ENCODE assay signal across 17 cellular contexts in genomic region chr9:79734989-79735779, GRCh38.
A peak's percentile ranks its signal among the peaks of the same experiment; 100 is the strongest.
DNase-seq lines count a peak whose midpoint lies in the region; ATAC-seq and TF ChIP-seq lines count a peak whose summit lies in the region.
"Had no signal": no experiment of that assay in that cellular context is flagged by ENCODE, and none has a peak within 500 bp of the region (broad histone marks: within the 10 kb centered on the region; RNA-seq: fewer than 3 reads in every experiment).

No MANE protein-coding gene starts in this region.

- H3K4me1 ChIP-seq in H9 (ENCODE audit: insufficient read depth, low read length) (no peaks in the 10 kb centered on the region), HAP-1 (no peaks in the 10 kb centered on the region)

- no peak overlapping the region for H3K4me3 Mint-ChIP-seq in H9
- H3K4me3 Mint-ChIP-seq in T-helper 2 cell treated with Interferon-gamma antibody and Interleukin-4, amounts not matched to agents 5 μg/mL and 100 μg/mL, for 36 hours, result no peak overlapping the region
- H3K4me3 Mint-ChIP-seq: CD14-positive monocyte, IgD-negative memory B cell had no signal

- H3K18ac ChIP-seq in H9 (ENCODE audit: insufficient read length, low read depth, low read length), result no peak overlapping the region

- peaks cover 3 to 4% of the 10 kb centered on the region in 2 experiments; a peak in 2 of 5 replicates for H3K9me3 Mint-ChIP-seq in H9
- peaks cover 3% of the 10 kb centered on the region for H3K9me3 Mint-ChIP-seq in T-helper 2 cell treated with Interferon-gamma antibody and Interleukin-4, amounts not matched to agents 5 μg/mL and 100 μg/mL, for 36 hours

- H3K36me3 ChIP-seq in HAP-1 (replicated peaks), result no peaks in the 10 kb centered on the region

- in situ Hi-C loops in HAP-1 (cut with MboI; ENCODE audit: low sequenced_read_pairs), result no loop called here

- no peak overlapping the region for H3K4me3 ChIP-seq in fibroblast of mammary gland (ENCODE audit: control insufficient read depth, low read depth, low read length)
- H3K4me3 ChIP-seq in HAP-1, result no peak overlapping the region
- H3K4me3 ChIP-seq: SK-N-MC had no signal

- H3K27ac ChIP-seq in H9 (ENCODE audit: insufficient read length, low read depth, low read length), result no peak overlapping the region
- H3K27ac ChIP-seq: SK-N-MC had no signal

- no peak overlapping the region for H3K4me2 ChIP-seq in H9 (ENCODE audit: insufficient read depth, insufficient read length, low read length)

- ATAC-seq in HG03097 (IDR thresholded peaks at IDR 0.05; ENCODE audit: low FRiP score, unreplicated experiment), result no peak

- peak overlapping the region; percentile 45 for H2BK20ac ChIP-seq in H9 (ENCODE audit: low read depth, low read length, poor library complexity, severe bottlenecking)

- no peak overlapping the region for H2BK5ac ChIP-seq in H9 (ENCODE audit: insufficient read length, low read length)

- H4K5ac ChIP-seq in H9 (ENCODE audit: insufficient read length, low read depth, low read length), result no peak overlapping the region

- no peaks in the 10 kb centered on the region for H3K9me3 ChIP-seq in H9 (ENCODE audit: control insufficient read depth, low read depth, low read length)
- H3K9me3 ChIP-seq in HAP-1, result no peaks in the 10 kb centered on the region

- H3K36me3 Mint-ChIP-seq in H9 (ENCODE audit: insufficient read depth in 1 of 3, low read depth in 3 of 3), result peaks cover 3 to 11% (median 6%) of the 10 kb centered on the region in 3 experiments; a peak in 4 of 7 replicates
- H3K36me3 Mint-ChIP-seq in T-helper 2 cell treated with Interferon-gamma antibody and Interleukin-4, amounts not matched to agents 5 μg/mL and 100 μg/mL, for 36 hours (ENCODE audit: low read depth), result peaks cover 3% of the 10 kb centered on the region
- H3K36me3 Mint-ChIP-seq: IgD-negative memory B cell had no signal

- no peak overlapping the region for H2BK120ac ChIP-seq in H9 (ENCODE audit: low read depth, low read length, poor library complexity, severe bottlenecking)

- no peak overlapping the region for H4K91ac ChIP-seq in H9 (ENCODE audit: insufficient read length, low read depth, low read length)

- H3K27me3 Mint-ChIP-seq in H9 (ENCODE audit: low read depth), result no peaks in the 10 kb centered on the region
- no peaks in the 10 kb centered on the region for H3K27me3 Mint-ChIP-seq in T-helper 2 cell treated with Interferon-gamma antibody and Interleukin-4, amounts not matched to agents 5 μg/mL and 100 μg/mL, for 36 hours (ENCODE audit: low read depth)
- H3K27me3 Mint-ChIP-seq: IgD-negative memory B cell had no signal

- no peaks in the 10 kb centered on the region for H4K20me1 ChIP-seq in H9 (ENCODE audit: control insufficient read depth, insufficient read depth, insufficient read length)

- no peaks in the 10 kb centered on the region for H3K23me2 ChIP-seq in H9 (ENCODE audit: insufficient read length, low read depth, low read length, poor library complexity, severe bottlenecking)

- TF ChIP-seq CTCF in H9 (conservative IDR thresholded peaks at IDR 0.05) (no peak), fibroblast of mammary gland (conservative IDR thresholded peaks at IDR 0.05; ENCODE audit: control insufficient read depth, insufficient read depth, low read depth, low read length) (no peak)

- H3K79me2 ChIP-seq in H9 (ENCODE audit: insufficient read depth, low read length), result no peaks in the 10 kb centered on the region

- no peak overlapping the region for H3K4ac ChIP-seq in H9 (ENCODE audit: low read depth, low read length)

- no peaks in the 10 kb centered on the region; a peak in 1 of 4 replicates for H3K4me1 Mint-ChIP-seq in H9
- H3K4me1 Mint-ChIP-seq in T-helper 2 cell treated with Interferon-gamma antibody and Interleukin-4, amounts not matched to agents 5 μg/mL and 100 μg/mL, for 36 hours (ENCODE audit: low read depth), result peaks cover 3% of the 10 kb centered on the region
- H3K4me1 Mint-ChIP-seq: CD14-positive monocyte had no signal

- no peak overlapping the region for H2AFZ ChIP-seq in H9 (ENCODE audit: low read length)

- H3K56ac ChIP-seq in H9 (ENCODE audit: insufficient read length, low read depth, low read length), result no peak overlapping the region

- no peak overlapping the region for H3K23ac ChIP-seq in H9 (ENCODE audit: insufficient read length, low read depth, low read length)

- no peak overlapping the region for H2BK15ac ChIP-seq in H9 (ENCODE audit: low read depth, low read length)

- no peak overlapping the region for H2AK5ac ChIP-seq in H9 (ENCODE audit: insufficient read length, low read length)

- DNase-seq in AG20443 (ENCODE audit: low spot score) (peak; percentile 60), H9 (no peak), fibroblast of mammary gland (ENCODE audit: low read depth) (peak; percentile 22), stromal cell of bone marrow (ENCODE audit: low read depth) (peak; percentile 59), HAP-1 (ENCODE audit: low spot score in 2 of 2) (no peak)
- no peak for DNase-seq in T-helper 2 cell treated with Interferon-gamma antibody and Interleukin-4, amounts not matched to agents 5 μg/mL and 100 μg/mL, for 36 hours (ENCODE audit: low spot score)
- DNase-seq: COR-L47; DMS153; NCI-H1048; NCI-H146; NCI-H69; NK-92 treated with Interleukin-12 subunit alpha and Interleukin-12 subunit beta, amount 100 ng/mL, for 24 hours; T-helper 1 cell had no signal

- WGBS in H9 (ENCODE audit: extremely low coverage, insufficient read length, low lambda C conversion rate), result no CpG with 5 or more reads among the region's 3 CpGs

- H2BK12ac ChIP-seq in H9 (ENCODE audit: insufficient read length, low read depth, low read length), result no peak overlapping the region

- no peak overlapping the region for H4K8ac ChIP-seq in H9 (replicated peaks; ENCODE audit: insufficient read length, low read depth, low read length)

- H3K27me3 ChIP-seq in H9 (ENCODE audit: insufficient read depth, low read length), result no peaks in the 10 kb centered on the region
- no peaks in the 10 kb centered on the region for H3K27me3 ChIP-seq in HAP-1 (ENCODE audit: low read depth)

- H3K9ac ChIP-seq in H9 (ENCODE audit: extremely low read depth, insufficient read length, low read length), result no peak overlapping the region

- no peak overlapping the region for H3T11ph ChIP-seq in H9 (ENCODE audit: low read length)

- H3K27ac Mint-ChIP-seq in H9, result no peak overlapping the region
- no peak overlapping the region for H3K27ac Mint-ChIP-seq in T-helper 2 cell treated with Interferon-gamma antibody and Interleukin-4, amounts not matched to agents 5 μg/mL and 100 μg/mL, for 36 hours

- H3K79me1 ChIP-seq in H9 (ENCODE audit: insufficient read depth, low read depth, low read length, poor library complexity, severe bottlenecking), result no peaks in the 10 kb centered on the region

- no peak overlapping the region for H3K14ac ChIP-seq in H9 (ENCODE audit: insufficient read depth, low read length)

Comparison
In these comparisons a context has a peak if more than half of its experiments do, and no peak if none do; other contexts are left out.
1. DNase-seq: peak in AG20443 (single experiment), fibroblast of mammary gland (single experiment) and stromal cell of bone marrow (single experiment); none in H9 (single experiment), T-helper 2 cell treated with Interferon-gamma antibody and Interleukin-4, amounts not matched to agents 5 μg/mL and 100 μg/mL, for 36 hours (single experiment) and HAP-1 (0 of 2).